Comparison of ENCODE assay signal across 8 cellular contexts in genomic region chr12:108665608-108666202, GRCh38. TPM values are rescaled to one million over a fixed set of nuclear protein-coding genes. Genes with fewer than 3 reads are reported as not detected.
A peak's percentile ranks its signal among the peaks of the same experiment; 100 is the strongest.
DNase-seq lines count a peak whose midpoint lies in the region; ATAC-seq and TF ChIP-seq lines count a peak whose summit lies in the region.
"Had no signal": no experiment of that assay in that cellular context is flagged by ENCODE, and none has a peak within 500 bp of the region (broad histone marks: within the 10 kb centered on the region; RNA-seq: fewer than 3 reads in every experiment).

No MANE protein-coding gene starts in this region.

- H3K9ac ChIP-seq in OCI-LY1 (ENCODE audit: low read length), result peak overlapping the region; percentile 42; the same call in 1 of the 2 replicates
- H3K9ac ChIP-seq in mammary epithelial cell (ENCODE audit: insufficient read depth, low read length), result peak overlapping the region; percentile 17

- H3K4me2 ChIP-seq in OCI-LY1 (ENCODE audit: low read length) (no peak overlapping the region), mammary epithelial cell (ENCODE audit: insufficient read depth, low read depth, low read length) (no peak overlapping the region)

- in situ Hi-C loops in mammary epithelial cell (cut with MboI; ENCODE audit: low sequenced_read_pairs in 2 of 2), result no loop called here

- H3K4me1 ChIP-seq in OCI-LY1 (ENCODE audit: insufficient read depth, low read length, severe bottlenecking) (peaks cover 43% of the 10 kb centered on the region), mammary epithelial cell (ENCODE audit: insufficient read depth, low read length) (peaks cover 21% of the 10 kb centered on the region), lung (ENCODE audit: control insufficient read depth in 2 of 2, insufficient read depth in 2 of 2, low read length in 2 of 2) (peaks cover 0 to 26% of the 10 kb centered on the region in 2 donors), testis (peaks cover 19% of the 10 kb centered on the region)

- WGBS in mammary epithelial cell (ENCODE audit: low coverage, missing lambda C conversion rate), result 83% methylated on average over 6 of the region's 6 CpGs
- 70 to 89% methylated on average over 6 of the region's 6 CpGs for WGBS in lung, 2 donors
- WGBS in testis, 2 donors, result 77 to 80% methylated on average over 6 of the region's 6 CpGs

- H3K27ac ChIP-seq in OCI-LY1 (ENCODE audit: low read depth, low read length, poor library complexity, severe bottlenecking), result peak overlapping the region; percentile 88
- H3K27ac ChIP-seq in mammary epithelial cell (ENCODE audit: insufficient read depth, low read depth, low read length), result peak overlapping the region; percentile 18
- H3K27ac ChIP-seq in lung (ENCODE audit: low read depth in 1 of 2, low read length in 1 of 2), result peak overlapping the region; percentile 71 to 85
- H3K27ac ChIP-seq in testis, result peak overlapping the region; percentile 28 to 66

- dilution Hi-C loops in mammary epithelial cell (cut with HindIII; ENCODE audit: low sequenced_read_pairs), result loop anchor here (5.0 to 10.0 kb wide), 2 partner anchors 37 to 59 kb away; no protein-coding TSS in a partner anchor

- no peaks in the 10 kb centered on the region for H3K36me3 ChIP-seq in OCI-LY1 (ENCODE audit: insufficient read depth, low read length)
- peaks cover 2% of the 10 kb centered on the region for H3K36me3 ChIP-seq in mammary epithelial cell (ENCODE audit: insufficient read depth, low read length)
- H3K36me3 ChIP-seq in lung (ENCODE audit: control insufficient read depth in 2 of 2, insufficient read depth in 2 of 2, low read length in 2 of 2), result peaks cover 0 to 4% of the 10 kb centered on the region in 2 donors
- H3K36me3 ChIP-seq in testis (ENCODE audit: low read depth, missing control alignments), result no peaks in the 10 kb centered on the region

- no peak overlapping the region for H2AFZ ChIP-seq in OCI-LY1 (ENCODE audit: low read length)
- H2AFZ ChIP-seq in mammary epithelial cell (ENCODE audit: low read depth, low read length), result no peak overlapping the region

- TF ChIP-seq CTCF in OCI-LY1 (IDR thresholded peaks at IDR 0.05; ENCODE audit: low read length), result no peak
- no peak for TF ChIP-seq CTCF in mammary epithelial cell (conservative IDR thresholded peaks at IDR 0.05 in 1 of 2, IDR thresholded peaks at IDR 0.05 in 1 of 2; ENCODE audit: extremely low read depth in 1 of 2, insufficient read depth in 1 of 2, low read depth in 1 of 2, low read length in 2 of 2)
- TF ChIP-seq CTCF in lung (IDR thresholded peaks at IDR 0.05; ENCODE audit: control extremely low read depth, extremely low read depth), result no peak
- TF ChIP-seq CTCF in testis (IDR thresholded peaks at IDR 0.05), result no peak

- H3K9me3 ChIP-seq in OCI-LY1 (ENCODE audit: low read length) (no peaks in the 10 kb centered on the region), mammary epithelial cell (replicated peaks; ENCODE audit: insufficient read depth, low read length) (no peaks in the 10 kb centered on the region), lung (ENCODE audit: control insufficient read depth in 2 of 2, insufficient read depth in 1 of 2, low read length in 1 of 2) (no peaks in the 10 kb centered on the region), testis (no peaks in the 10 kb centered on the region)

- BruUV-seq in mammary epithelial cell (replicated peaks; lab: Mats Ljungman, UMichigan), result no TSS peak

- no peaks in the 10 kb centered on the region for H3K79me2 ChIP-seq in OCI-LY1 (ENCODE audit: insufficient read depth, low read length)
- peaks cover 90% of the 10 kb centered on the region for H3K79me2 ChIP-seq in mammary epithelial cell (ENCODE audit: insufficient read depth, low read length)

- no peaks in the 10 kb centered on the region for H3F3A ChIP-seq in OCI-LY1 (ENCODE audit: insufficient read depth, low read length)

- no peaks in the 10 kb centered on the region for H4K20me1 ChIP-seq in OCI-LY1 (ENCODE audit: insufficient read depth, low read length)
- H4K20me1 ChIP-seq in mammary epithelial cell (ENCODE audit: insufficient read depth, low read length), result no peaks in the 10 kb centered on the region

- H3K4me3 ChIP-seq in OCI-LY1 (ENCODE audit: low read depth, low read length, poor library complexity, severe bottlenecking), result no peak overlapping the region
- H3K4me3 ChIP-seq in mammary epithelial cell (replicated peaks in 1 of 3; ENCODE audit: insufficient read depth in 1 of 3, low read depth in 2 of 3, low read length in 3 of 3), result no peak overlapping the region
- no peak overlapping the region for H3K4me3 ChIP-seq in lung
- H3K4me3 ChIP-seq in testis, result no peak overlapping the region

- no peaks in the 10 kb centered on the region for H3K9me2 ChIP-seq in OCI-LY1 (ENCODE audit: low read depth, low read length)

- CTCF ChIA-PET in mammary epithelial cell (lab: Charles Lee; ENCODE audit: low non-redundant PET), result no interaction called here

- TF ChIP-seq POLR2A in testis (IDR thresholded peaks at IDR 0.05), result no peak

- intact Hi-C loops in mammary epithelial cell (cut with micrococcal nuclease) (loop anchor here (1.0 to 2.0 kb wide), 3 partner anchors 25 to 189 kb away; no protein-coding TSS in a partner anchor), testis (cut with DNase I; ENCODE audit: low total_unique reads) (loop anchor here (10.0 kb wide), 2 partner anchors 139 to 189 kb away; partner anchors contain the start of gene SSH1)

- DNase-seq in mammary epithelial cell (no peak), lung (ENCODE audit: low spot score) (no peak), testis (no peak), NCI-H146 treated with DMSO at 0.1 percent for 48 hours (lab: John Stamatoyannopoulos, UW; ENCODE audit: unreplicated experiment) (no peak)
- no peak for DNase-seq in activated naive CD4-positive, alpha-beta T cell (lab: John Stamatoyannopoulos, UW)
- DNase-seq in activated CD4-positive, alpha-beta T cell treated with anti-CD3 and anti-CD28 coated beads, Interleukin-2, amount 50 U/mL, for 4 hours, result no peak
- DNase-seq: naive thymus-derived CD4-positive, alpha-beta T cell had no signal

- H3K27me3 ChIP-seq in OCI-LY1 (ENCODE audit: insufficient read depth, low read length) (no peaks in the 10 kb centered on the region), mammary epithelial cell (ENCODE audit: insufficient read depth, low read length) (no peaks in the 10 kb centered on the region), lung (ENCODE audit: control insufficient read depth, insufficient read depth) (no peaks in the 10 kb centered on the region), testis (no peaks in the 10 kb centered on the region)

- no peak for ATAC-seq in lung (ENCODE audit: insufficient read depth, low FRiP score)

RNA-seq across cellular contexts. Expression of gene SELPLG, which starts 32.0 kb away (rescaled TPM):
- total RNA-seq in mammary epithelial cell (under 1 TPM; 0.47 to 0.50 TPM), lung (10 to 100 TPM; 11.3 to 47.2 TPM), testis (1 to 10 TPM; 1.1 to 2.7 TPM)
- polyA plus RNA-seq in mammary epithelial cell (0.63 TPM), lung (10 to 100 TPM; 13.8 to 97.0 TPM), testis (ENCODE audit: insufficient read depth, low read depth, low replicate concordance) (10.4 TPM)
- not detected for polyA minus RNA-seq in mammary epithelial cell

Comparison
In these comparisons a context has a peak if more than half of its experiments do, and no peak if none do; other contexts are left out.
1. H3K27ac ChIP-seq: peak in every context shown above with its lines; median percentile 88 in OCI-LY1; 78 in lung; 47 in testis; 18 in mammary epithelial cell.